14 cellular contexts compared by ENCODE assay signal in the genomic region with DNA sequence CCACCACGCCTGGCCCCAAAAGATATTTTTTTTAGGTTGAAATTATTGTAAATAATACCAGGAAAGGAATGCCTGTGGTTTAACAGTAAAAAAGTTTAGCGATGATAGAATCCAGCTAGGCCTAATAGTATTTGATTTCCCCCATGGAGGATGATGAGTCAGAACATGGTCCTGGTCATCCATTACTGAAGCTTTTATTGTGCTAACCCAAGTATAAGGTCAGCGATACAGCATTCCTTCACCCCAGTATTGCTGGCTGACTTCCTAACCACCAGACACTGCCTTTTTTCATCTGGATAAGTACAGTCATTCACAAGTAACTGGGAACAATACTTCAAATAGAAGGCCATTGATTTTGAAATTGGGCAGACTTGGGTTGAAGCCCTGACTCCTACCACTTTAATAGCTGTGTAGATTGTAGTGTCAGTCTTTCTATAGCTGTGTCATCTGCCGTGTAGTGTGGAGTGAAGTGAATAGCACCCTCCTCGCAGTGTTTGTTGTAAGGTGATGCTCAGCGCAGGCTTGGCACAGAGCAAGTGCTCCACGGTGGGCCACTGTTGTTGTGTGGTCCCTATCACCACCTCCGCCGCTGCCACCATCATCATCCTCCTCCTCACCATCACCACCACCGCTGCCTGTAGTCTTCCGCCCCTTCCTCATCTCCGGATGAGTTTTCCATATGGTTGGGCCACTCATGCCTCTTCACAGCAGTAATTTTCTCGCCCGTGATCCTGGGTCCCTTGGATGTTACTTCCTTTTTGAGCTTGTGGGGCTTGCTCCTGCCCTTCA.
A peak's percentile ranks its signal among the peaks of the same experiment; 100 is the strongest.
DNase-seq lines count a peak whose midpoint lies in the region; ATAC-seq, FAIRE-seq and TF ChIP-seq lines count a peak whose summit lies in the region.
"Had no signal": no experiment of that assay in that cellular context is flagged by ENCODE, and none has a peak within 500 bp of the region (broad histone marks: within the 10 kb centered on the region; RNA-seq: fewer than 3 reads in every experiment).

No MANE protein-coding gene starts in this region.

- TF ChIP-seq RAD21 in IMR-90 (IDR thresholded peaks at IDR 0.05; ENCODE audit: low read length): peak; percentile 9; the same call in 1 of the 2 replicates

- peak overlapping the region; percentile 31; the same call in 1 of the 2 replicates for H3K23ac ChIP-seq in IMR-90 (ENCODE audit: low read depth, low read length)

- peak overlapping the region; percentile 66 for H3K18ac ChIP-seq in IMR-90 (ENCODE audit: low read depth, low read length)

- peak overlapping the region; percentile 92 for H4K91ac ChIP-seq in IMR-90 (ENCODE audit: insufficient read depth, low read depth, low read length)

- peaks cover 14 to 19% of the 10 kb centered on the region in 2 experiments for H3K79me1 ChIP-seq in IMR-90 (ENCODE audit: low read depth in 1 of 2, low read length in 2 of 2)

- H3K4me2 ChIP-seq in IMR-90 (ENCODE audit: low read depth, low read length): peak overlapping the region; percentile 30; the same call in 1 of the 2 replicates
- no peak overlapping the region for H3K4me2 ChIP-seq in OCI-LY7 (ENCODE audit: low read length)

- peak overlapping the region; percentile 17 for H2AK9ac ChIP-seq in IMR-90 (replicated peaks; ENCODE audit: low read depth, low read length, poor library complexity)

- H3K9ac ChIP-seq in IMR-90 (ENCODE audit: low read depth, low read length): no peak overlapping the region
- H3K9ac ChIP-seq in kidney (ENCODE audit: low read length in 2 of 2): no peak overlapping the region

- ATAC-seq in IMR-90 (ENCODE audit: low read depth): peak; percentile 95
- ATAC-seq in left lung: peak; percentile 71

- H2AFZ ChIP-seq in IMR-90 (replicated peaks; ENCODE audit: low read length, poor library complexity): no peak overlapping the region
- no peak overlapping the region for H2AFZ ChIP-seq in OCI-LY7 (ENCODE audit: low read length)

- H3K4me1 ChIP-seq in IMR-90 (ENCODE audit: control insufficient read depth, insufficient read depth, low read length) (peaks cover 11% of the 10 kb centered on the region), breast epithelium (no peaks in the 10 kb centered on the region), left lung (no peaks in the 10 kb centered on the region), kidney (ENCODE audit: control insufficient read depth in 1 of 2, insufficient read depth in 1 of 2, low read depth in 1 of 2, low read length in 2 of 2) (peaks cover 0 to 2% of the 10 kb centered on the region in 2 donors), OCI-LY7 (ENCODE audit: insufficient read depth, low read length, poor library complexity, severe bottlenecking) (no peaks in the 10 kb centered on the region)

- H4K20me1 ChIP-seq in IMR-90 (ENCODE audit: insufficient read depth, low read length) (peaks cover 5% of the 10 kb centered on the region), OCI-LY7 (ENCODE audit: insufficient read depth, low read length) (no peaks in the 10 kb centered on the region)

- H3K27me3 ChIP-seq in AG04450 (ENCODE audit: control insufficient read depth, insufficient read depth, low read length): no peaks in the 10 kb centered on the region
- no peaks in the 10 kb centered on the region for H3K27me3 ChIP-seq in IMR-90 (ENCODE audit: control insufficient read depth, insufficient read depth, low read length)
- H3K27me3 ChIP-seq in breast epithelium: no peaks in the 10 kb centered on the region
- no peaks in the 10 kb centered on the region for H3K27me3 ChIP-seq in left lung

- no peaks in the 10 kb centered on the region for H3K9me2 ChIP-seq in OCI-LY7 (ENCODE audit: insufficient read depth, low read length)

- peak overlapping the region; percentile 98 for H2AK5ac ChIP-seq in IMR-90 (ENCODE audit: low read depth, low read length)

- peak overlapping the region; percentile 84 for H3K4ac ChIP-seq in IMR-90 (ENCODE audit: low read depth, low read length)

- peak overlapping the region; percentile 80 for H2BK15ac ChIP-seq in IMR-90 (ENCODE audit: low read depth, low read length)

- TF ChIP-seq CTCF in AG04450 (IDR thresholded peaks at IDR 0.05; ENCODE audit: low read depth, low read length) (no peak), IMR-90 (conservative IDR thresholded peaks at IDR 0.05; ENCODE audit: low read depth, low read length) (no peak), breast epithelium (IDR thresholded peaks at IDR 0.05) (no peak), left lung (IDR thresholded peaks at IDR 0.05) (no peak), kidney (IDR thresholded peaks at IDR 0.05; ENCODE audit: borderline replicate concordance, extremely low read depth, insufficient read depth) (no peak), OCI-LY7 (conservative IDR thresholded peaks at IDR 0.05; ENCODE audit: low read length) (no peak), GM13976 (IDR thresholded peaks at IDR 0.05; ENCODE audit: borderline replicate concordance, control extremely low read depth, extremely low read depth, insufficient read depth, missing control alignments) (no peak)

- H4K8ac ChIP-seq in IMR-90 (ENCODE audit: low read depth in 2 of 2, low read length in 2 of 2): peak overlapping the region; percentile 23 to 81; a peak in 3 of 4 replicates

- H3K14ac ChIP-seq in IMR-90 (replicated peaks; ENCODE audit: low read depth, low read length): peak overlapping the region; percentile 73; the same call in 1 of the 2 replicates

- peak; percentile 98 for DNase-seq in AG04450 (ENCODE audit: low read depth, low spot score)
- peak; percentile 100 for DNase-seq in IMR-90
- peak in 1 of 2 donors; percentile 28 for DNase-seq in breast epithelium (ENCODE audit: low spot score in 2 of 2)
- DNase-seq in left lung: no peak
- no peak for DNase-seq in kidney
- no peak for DNase-seq in OCI-LY7 (ENCODE audit: low spot score)
- DNase-seq in GM13976 (ENCODE audit: low spot score): no peak
- no peak for DNase-seq in stimulated activated CD4-positive, alpha-beta T cell treated with anti-CD3 and anti-CD28 coated beads, Interleukin-15, amount 100 ng/mL, for 24 hours
- DNase-seq: activated CD4-positive, CD25-positive, alpha-beta regulatory T cell; NCI-H1092 treated with DMSO at 0.1 percent for 48 hours; NK-92 treated with Interleukin-12 subunit alpha and Interleukin-12 subunit beta, amount 100 ng/mL, for 24 hours; stimulated activated CD4-positive, alpha-beta T cell treated with anti-CD3 and anti-CD28 coated beads, Interleukin-12 subunit alpha, Interleukin-12 subunit beta, amount 100 ng/mL, for 4 hours had no signal

- H3K36me3 ChIP-seq in IMR-90 (ENCODE audit: control insufficient read depth, insufficient read depth, low read length) (peaks cover 1% of the 10 kb centered on the region; the same call in 1 of the 2 replicates), breast epithelium (no peaks in the 10 kb centered on the region), left lung (no peaks in the 10 kb centered on the region), kidney (ENCODE audit: control insufficient read depth in 1 of 2, insufficient read depth in 2 of 2, low read length in 2 of 2) (no peaks in the 10 kb centered on the region), OCI-LY7 (ENCODE audit: insufficient read depth, low read length) (no peaks in the 10 kb centered on the region)

- in situ Hi-C loops in IMR-90 (cut with MboI; ENCODE audit: low sequenced_read_pairs) (no loop called here), GM13976 (cut with MboI; ENCODE audit: low sequenced_read_pairs, unreplicated experiment) (no loop called here)

- no peak for FAIRE-seq in kidney (lab: Jason Lieb, UNC)
- FAIRE-seq: GM12891 had no signal

- 91% methylated on average over 7 of the region's 14 CpGs; no CpG with 5 or more reads in 1 of the 2 experiments for WGBS in IMR-90 (ENCODE audit: extremely low coverage in 2 of 2, insufficient read length in 1 of 2), 2 experiments

- H3K4me3 ChIP-seq in AG04450 (ENCODE audit: low read depth, low read length): no peak overlapping the region
- no peak overlapping the region for H3K4me3 ChIP-seq in IMR-90 (ENCODE audit: insufficient read depth, low read depth, low read length)
- H3K4me3 ChIP-seq in breast epithelium: no peak overlapping the region
- H3K4me3 ChIP-seq in left lung: no peak overlapping the region
- no peak overlapping the region for H3K4me3 ChIP-seq in kidney (ENCODE audit: low read length in 2 of 2)
- no peak overlapping the region for H3K4me3 ChIP-seq in OCI-LY7 (ENCODE audit: low read depth, low read length, poor library complexity, severe bottlenecking)

- H2BK120ac ChIP-seq in IMR-90 (ENCODE audit: low read depth, low read length): peak overlapping the region; percentile 78

- CTCF ChIA-PET in AG04450 (lab: Charles Lee) (interaction anchor here (0.6 to 1.4 kb wide), 2 partner anchors 136 to 300 kb away, joined by 3 to 4 read pairs; no protein-coding TSS in a partner anchor), IMR-90 (lab: Yijun Ruan, JAX) (interaction anchor here (0.5 to 0.9 kb wide), 4 partner anchors 10 to 153 kb away, joined by 3 to 4 read pairs (median 4); no protein-coding TSS in a partner anchor), OCI-LY7 (lab: Charles Lee; ENCODE audit: unreplicated experiment) (no interaction called here)

- POLR2A ChIA-PET in AG04450 (lab: Yijun Ruan, JAX): interaction anchor here (1.0 to 2.4 kb wide), 2 partner anchors 12 to 37 kb away, joined by 5 to 30 read pairs; no protein-coding TSS in a partner anchor
- POLR2A ChIA-PET in IMR-90 (lab: Charles Lee; ENCODE audit: unreplicated experiment): interaction anchor here (0.5 kb wide), 1 partner anchor 12 kb away, joined by 3 read pairs; no protein-coding TSS in a partner anchor
- POLR2A ChIA-PET in OCI-LY7 (lab: Charles Lee): no interaction called here

- H4K5ac ChIP-seq in IMR-90 (ENCODE audit: low read depth, low read length): peak overlapping the region; percentile 53

- H3K27ac ChIP-seq in AG04450 (ENCODE audit: low read depth, low read length) (peak overlapping the region; percentile 58), IMR-90 (ENCODE audit: insufficient read depth, low read length) (peak overlapping the region; percentile 76), breast epithelium (peak overlapping the region; percentile 48 to 82), left lung (no peak overlapping the region), kidney (ENCODE audit: low read depth in 2 of 2, low read length in 2 of 2) (peak overlapping the region in 1 of 2 donors; percentile 30), OCI-LY7 (ENCODE audit: low read depth, low read length, poor library complexity, severe bottlenecking) (no peak overlapping the region)
- H3K27ac ChIP-seq: C4-2B had no signal

- peak overlapping the region; percentile 96 for H2BK20ac ChIP-seq in IMR-90 (ENCODE audit: low read depth, low read length)

- H2BK5ac ChIP-seq in IMR-90 (ENCODE audit: low read depth, low read length, poor library complexity, severe bottlenecking): peak overlapping the region; percentile 88

- intact Hi-C loops in IMR-90 (cut with micrococcal nuclease): loop anchor here (2.0 kb wide), 1 partner anchor 38 kb away; no protein-coding TSS in a partner anchor
- intact Hi-C loops in breast epithelium (cut with DNase I; ENCODE audit: low total_unique reads): no loop called here
- intact Hi-C loops in left lung (cut with DNase I): no loop called here
- intact Hi-C loops in kidney (cut with DNase I): no loop called here
- intact Hi-C loops in OCI-LY7 (cut with micrococcal nuclease; ENCODE audit: unreplicated experiment): no loop called here

- H3K79me2 ChIP-seq in OCI-LY7 (ENCODE audit: insufficient read depth, low read depth, low read length): no peaks in the 10 kb centered on the region

- dilution Hi-C loops in IMR-90 (cut with HindIII; ENCODE audit: low sequenced_read_pairs, unreplicated experiment): no loop called here

- TF ChIP-seq POLR2A in IMR-90 (IDR thresholded peaks at IDR 0.05; ENCODE audit: low read depth, low read length) (no peak), breast epithelium (IDR thresholded peaks at IDR 0.05) (no peak)

- H3K9me3 ChIP-seq in AG04450 (ENCODE audit: control insufficient read depth, insufficient read depth, low read length): peaks cover 6% of the 10 kb centered on the region; the same call in 1 of the 2 replicates
- H3K9me3 ChIP-seq in IMR-90 (ENCODE audit: control insufficient read depth, insufficient read depth, low read length): peaks cover 5% of the 10 kb centered on the region
- no peaks in the 10 kb centered on the region for H3K9me3 ChIP-seq in breast epithelium
- H3K9me3 ChIP-seq in left lung: no peaks in the 10 kb centered on the region
- H3K9me3 ChIP-seq in kidney (ENCODE audit: control insufficient read depth in 1 of 2, low read length in 2 of 2): no peaks in the 10 kb centered on the region
- no peaks in the 10 kb centered on the region for H3K9me3 ChIP-seq in OCI-LY7 (ENCODE audit: low read length)

- BruUV-seq in IMR-90 (replicated peaks; lab: Mats Ljungman, UMichigan) (no TSS peak), OCI-LY7 (replicated peaks; lab: Mats Ljungman, UMichigan) (no TSS peak)

- peak overlapping the region; percentile 37; the same call in 1 of the 2 replicates for H3K56ac ChIP-seq in IMR-90 (ENCODE audit: extremely low read depth, insufficient read depth, low read length)

- H3K9me1 ChIP-seq in IMR-90 (ENCODE audit: insufficient read depth, low read length): peaks cover 13% of the 10 kb centered on the region

Comparison
In these comparisons a context has a peak if more than half of its experiments do, and no peak if none do; other contexts are left out.
1. DNase-seq: peak in AG04450 (single experiment) and IMR-90 (single experiment); none in left lung (0 of 2), kidney (single experiment), OCI-LY7 (single experiment), GM13976 (single experiment) and stimulated activated CD4-positive, alpha-beta T cell treated with anti-CD3 and anti-CD28 coated beads, Interleukin-15, amount 100 ng/mL, for 24 hours (single experiment).
2. H3K27ac ChIP-seq: peak in AG04450 (single experiment), IMR-90 (single experiment) and breast epithelium (2 of 2); none in left lung (0 of 2) and OCI-LY7 (single experiment).